Comparison of ENCODE assay signal across 9 cellular contexts in the genomic region with DNA sequence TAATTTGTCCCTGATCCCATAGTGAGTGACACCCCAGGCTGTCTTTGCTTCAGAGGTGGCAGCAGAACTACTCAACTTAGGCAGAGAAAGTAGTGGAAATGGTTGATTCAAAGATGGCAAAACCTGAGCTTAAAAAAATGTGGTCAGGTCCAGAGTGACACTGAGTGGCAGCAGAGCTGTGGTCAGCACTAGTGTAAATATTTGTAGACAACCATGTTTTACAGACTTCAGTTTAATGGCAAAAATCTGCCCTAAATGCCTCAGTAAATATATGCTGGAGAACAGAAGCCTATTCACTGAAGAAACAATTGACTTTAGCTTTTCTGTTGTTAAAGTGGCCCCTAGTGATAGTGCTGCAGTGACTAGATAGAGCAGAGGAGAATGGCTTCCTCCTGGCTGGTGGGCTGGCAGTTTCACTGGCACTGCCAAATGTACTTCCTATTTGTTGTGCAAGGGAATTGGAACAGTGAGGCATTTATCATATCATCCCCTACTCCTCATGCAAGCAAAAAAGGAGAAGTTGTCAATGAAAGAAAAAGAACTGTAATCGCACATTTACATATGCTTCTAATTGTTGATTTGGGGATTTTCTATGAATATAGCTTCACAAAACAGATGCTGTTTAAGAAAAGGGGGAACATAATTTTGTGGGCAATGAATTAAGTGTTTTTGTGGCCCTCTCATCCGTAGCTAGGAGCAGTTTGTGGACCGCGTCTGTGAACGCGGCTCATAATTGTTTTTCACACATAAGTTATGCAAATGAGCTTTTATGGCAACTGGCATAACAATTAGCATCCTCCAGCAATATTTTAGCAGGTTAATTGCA. TPM values are rescaled to one million over a fixed set of nuclear protein-coding genes. Genes with fewer than 3 reads are reported as not detected.
A peak's percentile ranks its signal among the peaks of the same experiment; 100 is the strongest.
DNase-seq lines count a peak whose midpoint lies in the region; TF ChIP-seq lines count a peak whose summit lies in the region.
"Had no signal": no experiment of that assay in that cellular context is flagged by ENCODE, and none has a peak within 500 bp of the region (broad histone marks: within the 10 kb centered on the region; RNA-seq: fewer than 3 reads in every experiment).

No MANE protein-coding gene starts in this region.

- H3K27ac ChIP-seq in ectodermal cell (ENCODE audit: insufficient read depth, low read depth, low read length, poor library complexity, severe bottlenecking), result peak overlapping the region; percentile 80
- H3K27ac ChIP-seq in brain microvascular endothelial cell, result no peak overlapping the region

- H3K4me1 ChIP-seq in ectodermal cell (ENCODE audit: control insufficient read depth, insufficient read depth, low read length), result peaks cover 85% of the 10 kb centered on the region

- H3K9me3 Mint-ChIP-seq in nephron progenitor cell, result no peaks in the 10 kb centered on the region

- peak overlapping the region; percentile 26 for H3K4me3 Mint-ChIP-seq in nephron progenitor cell

- in situ Hi-C loops in brain microvascular endothelial cell (cut with HindIII; ENCODE audit: low pct_ligation_motif_present, low sequenced_read_pairs), result no loop called here
- in situ Hi-C loops in ACHN (cut with HindIII; ENCODE audit: low pct_ligation_motif_present, low pct_unique_long_range_greater_than_20kb, low sequenced_read_pairs), result no loop called here

- TF ChIP-seq CTCF in nephron progenitor cell (IDR thresholded peaks at IDR 0.05) (no peak), brain microvascular endothelial cell (IDR thresholded peaks at IDR 0.05; ENCODE audit: low read depth, low read length, missing control alignments) (no peak)

- no peaks in the 10 kb centered on the region for H3K9me3 ChIP-seq in ectodermal cell (ENCODE audit: control insufficient read depth, low read length)
- H3K9me3 ChIP-seq: Caco-2 had no signal

- H3K27me3 ChIP-seq in ectodermal cell (ENCODE audit: control insufficient read depth, insufficient read depth, low read length, poor library complexity, severe bottlenecking), result no peaks in the 10 kb centered on the region
- no peaks in the 10 kb centered on the region for H3K27me3 ChIP-seq in brain microvascular endothelial cell (replicated peaks)

- no peaks in the 10 kb centered on the region for H3K36me3 Mint-ChIP-seq in nephron progenitor cell (ENCODE audit: low read depth)

- peaks cover 75% of the 10 kb centered on the region for H3K27me3 Mint-ChIP-seq in nephron progenitor cell (ENCODE audit: low read depth, poor library complexity)

- DNase-seq in NCI-H2029 treated with DMSO at 0.1 percent for 48 hours (lab: John Stamatoyannopoulos, UW) (peak; percentile 75), NCI-H2029 (lab: John Stamatoyannopoulos, UW) (no peak), NCI-H748 (lab: John Stamatoyannopoulos, UW; ENCODE audit: unreplicated experiment) (peak; percentile 92), nephron progenitor cell (no peak), iPS-NIHi11 (ENCODE audit: low spot score) (no peak), brain microvascular endothelial cell (no peak), ACHN (no peak)

- H3K4me1 Mint-ChIP-seq in nephron progenitor cell, result peaks cover 38% of the 10 kb centered on the region

- WGBS in ectodermal cell, 2 experiments, result 33 to 38% methylated on average over 5 to 6 of the region's 6 CpGs

- peaks cover 4% of the 10 kb centered on the region for H3K36me3 ChIP-seq in ectodermal cell (ENCODE audit: control insufficient read depth, insufficient read depth, low read length)
- H3K36me3 ChIP-seq in brain microvascular endothelial cell (replicated peaks), result no peaks in the 10 kb centered on the region

- H3K4me3 ChIP-seq in ectodermal cell (ENCODE audit: insufficient read depth, low read depth, low read length), result peak overlapping the region; percentile 20
- no peak overlapping the region for H3K4me3 ChIP-seq in brain microvascular endothelial cell (ENCODE audit: low read depth, low read length)

- H3K27ac Mint-ChIP-seq in nephron progenitor cell, result no peak overlapping the region

RNA-seq across cellular contexts. Expression of gene PBX3, which starts 12.0 kb away (rescaled TPM):
- 98.7 TPM for polyA plus RNA-seq in ectodermal cell (2013, experiment 1 of 4)
- 107 TPM for polyA plus RNA-seq in ectodermal cell (2013, experiment 2 of 4)
- polyA plus RNA-seq in ectodermal cell (2013, experiment 3 of 4), result 90.0 TPM
- 105 TPM for polyA plus RNA-seq in ectodermal cell (2013, experiment 4 of 4)

RNA-seq across cellular contexts. Expression of gene MAPKAP1, which starts 52.2 kb away (rescaled TPM):
- 75.0 TPM for polyA plus RNA-seq in ectodermal cell (2013, experiment 1 of 4)
- 59.8 TPM for polyA plus RNA-seq in ectodermal cell (2013, experiment 2 of 4)
- 46.1 TPM for polyA plus RNA-seq in ectodermal cell (2013, experiment 3 of 4)
- 52.4 TPM for polyA plus RNA-seq in ectodermal cell (2013, experiment 4 of 4)

Comparison
In these comparisons a context has a peak if more than half of its experiments do, and no peak if none do; other contexts are left out.
1. DNase-seq: peak in NCI-H2029 treated with DMSO at 0.1 percent for 48 hours (single experiment) and NCI-H748 (single experiment); none in NCI-H2029 (single experiment), nephron progenitor cell (single experiment), iPS-NIHi11 (single experiment), brain microvascular endothelial cell (single experiment) and ACHN (single experiment).